31 cellular contexts compared by ENCODE assay signal in genomic region chr1:107974090-107974489, GRCh38. TPM values are rescaled to one million over a fixed set of nuclear protein-coding genes. Genes with fewer than 3 reads are reported as not detected.
A peak's percentile ranks its signal among the peaks of the same experiment; 100 is the strongest.
DNase-seq lines count a peak whose midpoint lies in the region; ATAC-seq and TF ChIP-seq lines count a peak whose summit lies in the region.
"Had no signal": no experiment of that assay in that cellular context is flagged by ENCODE, and none has a peak within 500 bp of the region (broad histone marks: within the 10 kb centered on the region; RNA-seq: fewer than 3 reads in every experiment).

No MANE protein-coding gene starts in this region.

- H3K27ac Mint-ChIP-seq in stimulated activated effector memory CD8-positive, alpha-beta T cell treated with anti-CD3 and anti-CD28 coated beads, Interleukin-12 subunit alpha, Interleukin-12 subunit beta, amount 100 ng/mL, for 72 hours, result no peak overlapping the region
- H3K27ac Mint-ChIP-seq: B cell; CD14-positive monocyte; CD4-positive, alpha-beta T cell; CD4-positive, CD25-positive, alpha-beta regulatory T cell; CD8-positive, alpha-beta T cell had no signal

- ATAC-seq in stimulated activated effector memory CD8-positive, alpha-beta T cell treated with anti-CD3 and anti-CD28 coated beads, Interleukin-12 subunit alpha, Interleukin-12 subunit beta, amount 100 ng/mL, for 72 hours, result no peak
- ATAC-seq in GM19467 (IDR thresholded peaks at IDR 0.05; ENCODE audit: unreplicated experiment), result no peak
- ATAC-seq: A549; CD8-positive, alpha-beta T cell had no signal

- DNase-seq in SJCRH30, result peak in 1 of 2 experiments; percentile 17
- no peak for DNase-seq in stimulated activated effector memory CD8-positive, alpha-beta T cell treated with anti-CD3 and anti-CD28 coated beads, Interleukin-12 subunit alpha, Interleukin-12 subunit beta, amount 100 ng/mL, for 72 hours (ENCODE audit: low spot score in 2 of 2)
- DNase-seq: 8988T; ACHN; AML-193; BE2C; C1 segment of cervical spinal cord; Caco-2; Calu3; CD4-positive, alpha-beta memory T cell; CD4-positive, alpha-beta T cell; CD4-positive, CD25-positive, alpha-beta regulatory T cell; CD8-positive, alpha-beta memory T cell; CD8-positive, alpha-beta T cell; COR-L47; DMS 273 treated with DMSO at 0.1 percent for 48 hours; DMS153; DMS53; DMS79; DMS79 treated with DMSO at 0.1 percent for 48 hours; DND-41; EL had no signal

- H3K4me3 Mint-ChIP-seq in stimulated activated effector memory CD8-positive, alpha-beta T cell treated with anti-CD3 and anti-CD28 coated beads, Interleukin-12 subunit alpha, Interleukin-12 subunit beta, amount 100 ng/mL, for 72 hours, result no peak overlapping the region
- H3K4me3 Mint-ChIP-seq: B cell; CD14-positive monocyte; CD4-positive, alpha-beta memory T cell; CD4-positive, alpha-beta T cell; CD4-positive, CD25-positive, alpha-beta regulatory T cell; CD8-positive, alpha-beta memory T cell; CD8-positive, alpha-beta T cell had no signal

- CTCF ChIA-PET in HEK293 (lab: Yijun Ruan, JAX), result no interaction called here

- H3K36me3 Mint-ChIP-seq in stimulated activated effector memory CD8-positive, alpha-beta T cell treated with anti-CD3 and anti-CD28 coated beads, Interleukin-12 subunit alpha, Interleukin-12 subunit beta, amount 100 ng/mL, for 72 hours, result no peaks in the 10 kb centered on the region
- H3K36me3 Mint-ChIP-seq: CD14-positive monocyte; CD4-positive, alpha-beta memory T cell; CD4-positive, CD25-positive, alpha-beta regulatory T cell; CD8-positive, alpha-beta memory T cell; CD8-positive, alpha-beta T cell had no signal

- POLR2A ChIA-PET in HEK293 (lab: Yijun Ruan, JAX), result no interaction called here

- H3K9me3 Mint-ChIP-seq in stimulated activated effector memory CD8-positive, alpha-beta T cell treated with anti-CD3 and anti-CD28 coated beads, Interleukin-12 subunit alpha, Interleukin-12 subunit beta, amount 100 ng/mL, for 72 hours, result no peaks in the 10 kb centered on the region
- H3K9me3 Mint-ChIP-seq: CD4-positive, alpha-beta memory T cell; CD4-positive, alpha-beta T cell; CD8-positive, alpha-beta memory T cell; CD8-positive, alpha-beta T cell had no signal

- no peaks in the 10 kb centered on the region for H3K36me3 ChIP-seq in HEK293 (ENCODE audit: control insufficient read depth in 2 of 2, insufficient read depth in 1 of 2, low read length in 2 of 2)
- no peaks in the 10 kb centered on the region for H3K36me3 ChIP-seq in SJCRH30
- H3K36me3 ChIP-seq: BE2C; BLaER1; BLaER1 treated with 17β-estradiol and CSF1 and Interleukin-3, amounts not matched to agents 10 nM and 100 nM had no signal

- peaks cover 38% of the 10 kb centered on the region for H3K4me1 Mint-ChIP-seq in stimulated activated effector memory CD8-positive, alpha-beta T cell treated with anti-CD3 and anti-CD28 coated beads, Interleukin-12 subunit alpha, Interleukin-12 subunit beta, amount 100 ng/mL, for 72 hours
- H3K4me1 Mint-ChIP-seq: CD14-positive monocyte; CD4-positive, alpha-beta memory T cell had no signal

- TF ChIP-seq CTCF in HEK293 (tag by site-specific recombination; IDR thresholded peaks at IDR 0.05), result no peak

- H3K27ac ChIP-seq in HEK293 (ENCODE audit: extremely low read depth, low read depth, low read length), result no peak overlapping the region
- peak overlapping the region; percentile 98 for H3K27ac ChIP-seq in SJCRH30
- H3K27ac ChIP-seq: 22Rv1; A549; BLaER1; BLaER1 treated with 17β-estradiol and CSF1 and Interleukin-3, amounts not matched to agents 10 nM and 100 nM; C4-2B had no signal

- H3K9me3 ChIP-seq in HEK293 (ENCODE audit: control insufficient read depth, insufficient read depth, low read depth, low read length) (no peaks in the 10 kb centered on the region), SJCRH30 (replicated peaks) (no peaks in the 10 kb centered on the region)
- H3K9me3 ChIP-seq: A549; BE2C; BLaER1; BLaER1 treated with 17β-estradiol and CSF1 and Interleukin-3, amounts not matched to agents 10 nM and 100 nM; Caco-2 had no signal

- H3K4me1 ChIP-seq in HEK293 (ENCODE audit: control insufficient read depth, insufficient read depth, low read length) (peaks cover 5% of the 10 kb centered on the region; the same call in 1 of the 2 replicates), SJCRH30 (peaks cover 48% of the 10 kb centered on the region)
- H3K4me1 ChIP-seq: A549; BE2C; BLaER1; BLaER1 treated with 17β-estradiol and CSF1 and Interleukin-3, amounts not matched to agents 10 nM and 100 nM; Caco-2 had no signal

- no peaks in the 10 kb centered on the region for H3K27me3 ChIP-seq in SJCRH30
- H3K27me3 ChIP-seq: BLaER1; BLaER1 treated with 17β-estradiol and CSF1 and Interleukin-3, amounts not matched to agents 10 nM and 100 nM had no signal

- H3K4me3 ChIP-seq in HEK293 (ENCODE audit: low read depth, low read length) (no peak overlapping the region), SJCRH30 (no peak overlapping the region)
- H3K4me3 ChIP-seq: A549; BLaER1; BLaER1 treated with 17β-estradiol and CSF1 and Interleukin-3, amounts not matched to agents 10 nM and 100 nM had no signal

TF ChIP-seq in HEK293, 187 proteins besides CTCF, POLR2A, EP300 and RAD21:
- no peak for TF ChIP-seq ZNF501 (tag by site-specific recombination; IDR thresholded peaks at IDR 0.05)
- no peak for TF ChIP-seq ZNF792 (tag by site-specific recombination; IDR thresholded peaks at IDR 0.05)
- no peak for TF ChIP-seq ZNF658 (tag by site-specific recombination; IDR thresholded peaks at IDR 0.05)
- no peak for TF ChIP-seq ZBTB6 (tag by site-specific recombination; IDR thresholded peaks at IDR 0.05)
- no peak for TF ChIP-seq KLF8 (tag by site-specific recombination; IDR thresholded peaks at IDR 0.05)
- TF ChIP-seq, protein P1, sequence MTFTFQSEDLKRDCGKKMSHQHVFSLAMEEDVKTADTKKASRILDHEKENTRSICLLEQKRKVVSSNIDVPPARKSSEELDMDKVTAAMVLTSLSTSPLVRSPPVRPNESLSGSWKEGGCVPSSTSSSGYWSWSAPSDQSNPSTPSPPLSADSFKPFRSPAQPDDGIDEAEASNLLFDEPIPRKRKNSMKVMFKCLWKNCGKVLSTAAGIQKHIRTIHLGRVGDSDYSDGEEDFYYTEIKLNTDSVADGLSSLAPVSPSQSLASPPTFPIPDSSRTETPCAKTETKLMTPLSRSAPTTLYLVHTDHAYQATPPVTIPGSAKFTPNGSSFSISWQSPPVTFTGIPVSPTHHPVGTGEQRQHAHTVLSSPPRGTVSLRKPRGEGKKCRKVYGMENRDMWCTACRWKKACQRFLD (tag by site-specific recombination; IDR thresholded peaks at IDR 0.05), result no peak
- no peak for TF ChIP-seq ZNF2 (tag by site-specific recombination; IDR thresholded peaks at IDR 0.05)
- TF ChIP-seq ZNF155 (tag by site-specific recombination; IDR thresholded peaks at IDR 0.05), result no peak
- peak; percentile 55; the same call in 1 of the 2 replicates for TF ChIP-seq SCRT1 (tag by site-specific recombination; IDR thresholded peaks at IDR 0.05; ENCODE audit: borderline replicate concordance)
- TF ChIP-seq, protein P2, sequence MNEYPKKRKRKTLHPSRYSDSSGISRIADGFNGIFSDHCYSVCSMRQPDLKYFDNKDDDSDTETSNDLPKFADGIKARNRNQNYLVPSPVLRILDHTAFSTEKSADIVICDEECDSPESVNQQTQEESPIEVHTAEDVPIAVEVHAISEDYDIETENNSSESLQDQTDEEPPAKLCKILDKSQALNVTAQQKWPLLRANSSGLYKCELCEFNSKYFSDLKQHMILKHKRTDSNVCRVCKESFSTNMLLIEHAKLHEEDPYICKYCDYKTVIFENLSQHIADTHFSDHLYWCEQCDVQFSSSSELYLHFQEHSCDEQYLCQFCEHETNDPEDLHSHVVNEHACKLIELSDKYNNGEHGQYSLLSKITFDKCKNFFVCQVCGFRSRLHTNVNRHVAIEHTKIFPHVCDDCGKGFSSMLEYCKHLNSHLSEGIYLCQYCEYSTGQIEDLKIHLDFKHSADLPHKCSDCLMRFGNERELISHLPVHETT (tag by site-specific recombination; IDR thresholded peaks at IDR 0.05), result no peak
- TF ChIP-seq KLF9 (tag by site-specific recombination; IDR thresholded peaks at IDR 0.05; ENCODE audit: low read depth), result no peak
- TF ChIP-seq SCRT2 (tag by site-specific recombination; IDR thresholded peaks at IDR 0.05), result peak; percentile 78
- TF ChIP-seq ZNF248 (tag by site-specific recombination; IDR thresholded peaks at IDR 0.05), result no peak
- no peak for TF ChIP-seq GLI4 (tag by site-specific recombination; IDR thresholded peaks at IDR 0.05)

RNA-seq across cellular contexts. Expression of gene VAV3, which starts 9.1 kb away (rescaled TPM):
- 26.7 and 35.5 TPM in 2 replicates for total RNA-seq in SJCRH30 (2014; rRNA removed; shearing (Covaris generic))
